In the genomic region with DNA sequence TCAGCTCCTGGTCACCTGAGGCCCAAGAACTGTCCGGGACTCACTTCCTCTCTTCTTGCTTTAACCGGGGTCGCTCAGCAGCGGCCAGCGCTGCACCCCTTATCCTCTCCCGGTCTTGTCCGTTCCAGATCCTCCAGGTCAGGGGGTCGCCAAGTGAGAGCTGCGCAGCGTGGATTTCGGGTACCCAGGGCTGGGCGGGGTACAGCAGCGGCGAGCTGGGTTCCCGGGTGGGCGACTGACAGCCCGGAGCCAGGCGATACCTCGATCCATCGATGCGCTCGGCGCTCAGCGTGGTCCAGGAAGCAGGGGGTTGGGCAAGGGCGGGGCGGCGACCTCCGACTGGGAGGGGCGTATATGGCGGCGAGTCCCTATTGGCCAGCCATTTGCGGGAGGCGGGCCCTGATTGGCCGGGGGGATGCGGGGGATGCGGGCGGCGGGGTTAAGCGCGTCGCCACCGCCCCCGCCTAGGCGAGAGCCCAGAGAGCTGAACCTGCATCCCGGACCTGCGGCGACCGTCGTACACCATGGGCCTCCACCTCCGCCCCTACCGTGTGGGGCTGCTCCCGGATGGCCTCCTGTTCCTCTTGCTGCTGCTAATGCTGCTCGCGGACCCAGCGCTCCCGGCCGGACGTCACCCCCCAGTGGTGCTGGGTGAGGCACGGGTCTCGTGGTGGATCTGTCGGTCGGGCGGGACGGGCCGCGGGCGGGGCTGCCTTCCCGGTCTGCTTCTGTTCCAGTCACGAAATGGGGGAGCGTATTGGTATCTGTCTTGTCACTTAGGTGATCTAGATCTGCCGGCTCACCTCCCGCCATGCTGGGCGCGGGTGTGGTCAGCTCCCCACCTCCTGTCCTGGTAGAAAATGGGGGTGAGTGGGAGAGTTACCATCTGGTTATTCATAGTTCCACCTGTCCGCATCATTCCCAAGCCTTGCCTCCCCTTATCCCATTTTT, we compare ENCODE assay signal across 1 cellular context.
TF ChIP-seq lines count a peak whose summit lies in the region.

A gene with protein sequence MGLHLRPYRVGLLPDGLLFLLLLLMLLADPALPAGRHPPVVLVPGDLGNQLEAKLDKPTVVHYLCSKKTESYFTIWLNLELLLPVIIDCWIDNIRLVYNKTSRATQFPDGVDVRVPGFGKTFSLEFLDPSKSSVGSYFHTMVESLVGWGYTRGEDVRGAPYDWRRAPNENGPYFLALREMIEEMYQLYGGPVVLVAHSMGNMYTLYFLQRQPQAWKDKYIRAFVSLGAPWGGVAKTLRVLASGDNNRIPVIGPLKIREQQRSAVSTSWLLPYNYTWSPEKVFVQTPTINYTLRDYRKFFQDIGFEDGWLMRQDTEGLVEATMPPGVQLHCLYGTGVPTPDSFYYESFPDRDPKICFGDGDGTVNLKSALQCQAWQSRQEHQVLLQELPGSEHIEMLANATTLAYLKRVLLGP (plus strand): TSS at position 471 of the 951 bp plus-strand sequence. CDS start 54 bp downstream, at position 525.

TF ChIP-seq in HepG2, 621 proteins besides CTCF, POLR2A, EP300 and RAD21 (continued from another document and continues in another):
- TF ChIP-seq, protein P1, sequence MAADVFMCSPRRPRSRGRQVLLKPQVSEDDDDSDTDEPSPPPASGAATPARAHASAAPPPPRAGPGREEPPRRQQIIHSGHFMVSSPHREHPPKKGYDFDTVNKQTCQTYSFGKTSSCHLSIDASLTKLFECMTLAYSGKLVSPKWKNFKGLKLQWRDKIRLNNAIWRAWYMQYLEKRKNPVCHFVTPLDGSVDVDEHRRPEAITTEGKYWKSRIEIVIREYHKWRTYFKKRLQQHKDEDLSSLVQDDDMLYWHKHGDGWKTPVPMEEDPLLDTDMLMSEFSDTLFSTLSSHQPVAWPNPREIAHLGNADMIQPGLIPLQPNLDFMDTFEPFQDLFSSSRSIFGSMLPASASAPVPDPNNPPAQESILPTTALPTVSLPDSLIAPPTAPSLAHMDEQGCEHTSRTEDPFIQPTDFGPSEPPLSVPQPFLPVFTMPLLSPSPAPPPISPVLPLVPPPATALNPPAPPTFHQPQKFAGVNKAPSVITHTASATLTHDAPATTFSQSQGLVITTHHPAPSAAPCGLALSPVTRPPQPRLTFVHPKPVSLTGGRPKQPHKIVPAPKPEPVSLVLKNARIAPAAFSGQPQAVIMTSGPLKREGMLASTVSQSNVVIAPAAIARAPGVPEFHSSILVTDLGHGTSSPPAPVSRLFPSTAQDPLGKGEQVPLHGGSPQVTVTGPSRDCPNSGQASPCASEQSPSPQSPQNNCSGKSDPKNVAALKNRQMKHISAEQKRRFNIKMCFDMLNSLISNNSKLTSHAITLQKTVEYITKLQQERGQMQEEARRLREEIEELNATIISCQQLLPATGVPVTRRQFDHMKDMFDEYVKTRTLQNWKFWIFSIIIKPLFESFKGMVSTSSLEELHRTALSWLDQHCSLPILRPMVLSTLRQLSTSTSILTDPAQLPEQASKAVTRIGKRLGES (CRISPR knock-in tag; IDR thresholded peaks at IDR 0.05; ENCODE audit: borderline replicate concordance) = no peak
- TF ChIP-seq STAT5B (CRISPR knock-in tag; IDR thresholded peaks at IDR 0.05) (no peak), ATF7 (IDR thresholded peaks at IDR 0.05) (no peak), ATF7 (CRISPR knock-in tag; IDR thresholded peaks at IDR 0.05) (0 out of 2 replicates have a peak, but pooled peaks have one; percentile 48), JUN (CRISPR knock-in tag; IDR thresholded peaks at IDR 0.05) (no peak; the same call in 1 of the 2 replicates), HOXA5 (CRISPR knock-in tag; IDR thresholded peaks at IDR 0.05) (peak; percentile 83; the same call in 1 of the 2 replicates), RAD51 (IDR thresholded peaks at IDR 0.05; ENCODE audit: borderline replicate concordance) (no peak), ZNF878 (CRISPR knock-in tag; IDR thresholded peaks at IDR 0.05) (no peak), ZNF546 (CRISPR knock-in tag; conservative IDR thresholded peaks at IDR 0.05) (peak; percentile 74; the same call in 1 of the 2 replicates), ZNF883 (CRISPR knock-in tag; IDR thresholded peaks at IDR 0.05; ENCODE audit: not compliant biosample characterization) (peak; percentile 65), DR1 (CRISPR knock-in tag; IDR thresholded peaks at IDR 0.05) (peak; percentile 62), ZNF264 (CRISPR knock-in tag; IDR thresholded peaks at IDR 0.05) (peak; percentile 76; the same call in 1 of the 2 replicates), CC2D1A (CRISPR knock-in tag; IDR thresholded peaks at IDR 0.05) (no peak), ZNF10 (CRISPR knock-in tag; IDR thresholded peaks at IDR 0.05; ENCODE audit: borderline replicate concordance, low read depth) (no peak), IRX3 (CRISPR knock-in tag; IDR thresholded peaks at IDR 0.05; ENCODE audit: borderline replicate concordance, low read depth) (peak; percentile 33; the same call in 1 of the 2 replicates), AGO1 (IDR thresholded peaks at IDR 0.05; ENCODE audit: low read depth, low read length, poor library complexity, severe bottlenecking) (peak; percentile 92), RXRB (CRISPR knock-in tag; IDR thresholded peaks at IDR 0.05; ENCODE audit: borderline replicate concordance) (peak; percentile 56; the same call in 1 of the 2 replicates), KDM4B (CRISPR knock-in tag; IDR thresholded peaks at IDR 0.05) (no peak), RBM22 (optimal IDR thresholded peaks at IDR 0.05; ENCODE audit: low read length) (no peak), KLF6 (CRISPR knock-in tag; IDR thresholded peaks at IDR 0.05) (peak; percentile 69; the same call in 1 of the 2 replicates), NPAS2 (CRISPR knock-in tag; IDR thresholded peaks at IDR 0.05; ENCODE audit: borderline replicate concordance) (no peak; the same call in 1 of the 2 replicates), ZBTB38 (CRISPR knock-in tag; IDR thresholded peaks at IDR 0.05) (no peak; the same call in 1 of the 2 replicates), CREB1 (IDR thresholded peaks at IDR 0.05) (peak; percentile 76), CREB1 (CRISPR knock-in tag; IDR thresholded peaks at IDR 0.05) (no peak)
- TF ChIP-seq, protein P2, sequence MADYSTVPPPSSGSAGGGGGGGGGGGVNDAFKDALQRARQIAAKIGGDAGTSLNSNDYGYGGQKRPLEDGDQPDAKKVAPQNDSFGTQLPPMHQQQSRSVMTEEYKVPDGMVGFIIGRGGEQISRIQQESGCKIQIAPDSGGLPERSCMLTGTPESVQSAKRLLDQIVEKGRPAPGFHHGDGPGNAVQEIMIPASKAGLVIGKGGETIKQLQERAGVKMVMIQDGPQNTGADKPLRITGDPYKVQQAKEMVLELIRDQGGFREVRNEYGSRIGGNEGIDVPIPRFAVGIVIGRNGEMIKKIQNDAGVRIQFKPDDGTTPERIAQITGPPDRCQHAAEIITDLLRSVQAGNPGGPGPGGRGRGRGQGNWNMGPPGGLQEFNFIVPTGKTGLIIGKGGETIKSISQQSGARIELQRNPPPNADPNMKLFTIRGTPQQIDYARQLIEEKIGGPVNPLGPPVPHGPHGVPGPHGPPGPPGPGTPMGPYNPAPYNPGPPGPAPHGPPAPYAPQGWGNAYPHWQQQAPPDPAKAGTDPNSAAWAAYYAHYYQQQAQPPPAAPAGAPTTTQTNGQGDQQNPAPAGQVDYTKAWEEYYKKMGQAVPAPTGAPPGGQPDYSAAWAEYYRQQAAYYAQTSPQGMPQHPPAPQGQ (CRISPR knock-in tag; IDR thresholded peaks at IDR 0.05; ENCODE audit: borderline replicate concordance) = no peak
- TF ChIP-seq, protein P3, sequence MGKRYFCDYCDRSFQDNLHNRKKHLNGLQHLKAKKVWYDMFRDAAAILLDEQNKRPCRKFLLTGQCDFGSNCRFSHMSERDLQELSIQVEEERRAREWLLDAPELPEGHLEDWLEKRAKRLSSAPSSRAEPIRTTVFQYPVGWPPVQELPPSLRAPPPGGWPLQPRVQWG (CRISPR knock-in tag; IDR thresholded peaks at IDR 0.05; ENCODE audit: borderline replicate concordance, low read depth) = no peak
- TF ChIP-seq, protein P4, sequence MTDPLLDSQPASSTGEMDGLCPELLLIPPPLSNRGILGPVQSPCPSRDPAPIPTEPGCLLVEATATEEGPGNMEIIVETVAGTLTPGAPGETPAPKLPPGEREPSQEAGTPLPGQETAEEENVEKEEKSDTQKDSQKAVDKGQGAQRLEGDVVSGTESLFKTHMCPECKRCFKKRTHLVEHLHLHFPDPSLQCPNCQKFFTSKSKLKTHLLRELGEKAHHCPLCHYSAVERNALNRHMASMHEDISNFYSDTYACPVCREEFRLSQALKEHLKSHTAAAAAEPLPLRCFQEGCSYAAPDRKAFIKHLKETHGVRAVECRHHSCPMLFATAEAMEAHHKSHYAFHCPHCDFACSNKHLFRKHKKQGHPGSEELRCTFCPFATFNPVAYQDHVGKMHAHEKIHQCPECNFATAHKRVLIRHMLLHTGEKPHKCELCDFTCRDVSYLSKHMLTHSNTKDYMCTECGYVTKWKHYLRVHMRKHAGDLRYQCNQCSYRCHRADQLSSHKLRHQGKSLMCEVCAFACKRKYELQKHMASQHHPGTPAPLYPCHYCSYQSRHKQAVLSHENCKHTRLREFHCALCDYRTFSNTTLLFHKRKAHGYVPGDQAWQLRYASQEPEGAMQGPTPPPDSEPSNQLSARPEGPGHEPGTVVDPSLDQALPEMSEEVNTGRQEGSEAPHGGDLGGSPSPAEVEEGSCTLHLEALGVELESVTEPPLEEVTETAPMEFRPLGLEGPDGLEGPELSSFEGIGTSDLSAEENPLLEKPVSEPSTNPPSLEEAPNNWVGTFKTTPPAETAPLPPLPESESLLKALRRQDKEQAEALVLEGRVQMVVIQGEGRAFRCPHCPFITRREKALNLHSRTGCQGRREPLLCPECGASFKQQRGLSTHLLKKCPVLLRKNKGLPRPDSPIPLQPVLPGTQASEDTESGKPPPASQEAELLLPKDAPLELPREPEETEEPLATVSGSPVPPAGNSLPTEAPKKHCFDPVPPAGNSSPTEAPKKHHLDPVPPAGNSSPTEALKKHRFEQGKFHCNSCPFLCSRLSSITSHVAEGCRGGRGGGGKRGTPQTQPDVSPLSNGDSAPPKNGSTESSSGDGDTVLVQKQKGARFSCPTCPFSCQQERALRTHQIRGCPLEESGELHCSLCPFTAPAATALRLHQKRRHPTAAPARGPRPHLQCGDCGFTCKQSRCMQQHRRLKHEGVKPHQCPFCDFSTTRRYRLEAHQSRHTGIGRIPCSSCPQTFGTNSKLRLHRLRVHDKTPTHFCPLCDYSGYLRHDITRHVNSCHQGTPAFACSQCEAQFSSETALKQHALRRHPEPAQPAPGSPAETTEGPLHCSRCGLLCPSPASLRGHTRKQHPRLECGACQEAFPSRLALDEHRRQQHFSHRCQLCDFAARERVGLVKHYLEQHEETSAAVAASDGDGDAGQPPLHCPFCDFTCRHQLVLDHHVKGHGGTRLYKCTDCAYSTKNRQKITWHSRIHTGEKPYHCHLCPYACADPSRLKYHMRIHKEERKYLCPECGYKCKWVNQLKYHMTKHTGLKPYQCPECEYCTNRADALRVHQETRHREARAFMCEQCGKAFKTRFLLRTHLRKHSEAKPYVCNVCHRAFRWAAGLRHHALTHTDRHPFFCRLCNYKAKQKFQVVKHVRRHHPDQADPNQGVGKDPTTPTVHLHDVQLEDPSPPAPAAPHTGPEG (CRISPR knock-in tag; IDR thresholded peaks at IDR 0.05) = peak; percentile 87
- TF ChIP-seq, protein P5, sequence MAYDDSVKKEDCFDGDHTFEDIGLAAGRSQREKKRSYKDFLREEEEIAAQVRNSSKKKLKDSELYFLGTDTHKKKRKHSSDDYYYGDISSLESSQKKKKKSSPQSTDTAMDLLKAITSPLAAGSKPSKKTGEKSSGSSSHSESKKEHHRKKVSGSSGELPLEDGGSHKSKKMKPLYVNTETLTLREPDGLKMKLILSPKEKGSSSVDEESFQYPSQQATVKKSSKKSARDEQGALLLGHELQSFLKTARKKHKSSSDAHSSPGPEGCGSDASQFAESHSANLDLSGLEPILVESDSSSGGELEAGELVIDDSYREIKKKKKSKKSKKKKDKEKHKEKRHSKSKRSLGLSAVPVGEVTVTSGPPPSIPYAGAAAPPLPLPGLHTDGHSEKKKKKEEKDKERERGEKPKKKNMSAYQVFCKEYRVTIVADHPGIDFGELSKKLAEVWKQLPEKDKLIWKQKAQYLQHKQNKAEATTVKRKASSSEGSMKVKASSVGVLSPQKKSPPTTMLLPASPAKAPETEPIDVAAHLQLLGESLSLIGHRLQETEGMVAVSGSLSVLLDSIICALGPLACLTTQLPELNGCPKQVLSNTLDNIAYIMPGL (CRISPR knock-in tag; IDR thresholded peaks at IDR 0.05; ENCODE audit: borderline replicate concordance in 1 of 2, low read depth in 1 of 2) = peak; percentile 62 to 68
- TF ChIP-seq, protein P6, sequence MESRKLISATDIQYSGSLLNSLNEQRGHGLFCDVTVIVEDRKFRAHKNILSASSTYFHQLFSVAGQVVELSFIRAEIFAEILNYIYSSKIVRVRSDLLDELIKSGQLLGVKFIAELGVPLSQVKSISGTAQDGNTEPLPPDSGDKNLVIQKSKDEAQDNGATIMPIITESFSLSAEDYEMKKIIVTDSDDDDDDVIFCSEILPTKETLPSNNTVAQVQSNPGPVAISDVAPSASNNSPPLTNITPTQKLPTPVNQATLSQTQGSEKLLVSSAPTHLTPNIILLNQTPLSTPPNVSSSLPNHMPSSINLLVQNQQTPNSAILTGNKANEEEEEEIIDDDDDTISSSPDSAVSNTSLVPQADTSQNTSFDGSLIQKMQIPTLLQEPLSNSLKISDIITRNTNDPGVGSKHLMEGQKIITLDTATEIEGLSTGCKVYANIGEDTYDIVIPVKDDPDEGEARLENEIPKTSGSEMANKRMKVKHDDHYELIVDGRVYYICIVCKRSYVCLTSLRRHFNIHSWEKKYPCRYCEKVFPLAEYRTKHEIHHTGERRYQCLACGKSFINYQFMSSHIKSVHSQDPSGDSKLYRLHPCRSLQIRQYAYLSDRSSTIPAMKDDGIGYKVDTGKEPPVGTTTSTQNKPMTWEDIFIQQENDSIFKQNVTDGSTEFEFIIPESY (CRISPR knock-in tag; IDR thresholded peaks at IDR 0.05) = 0 out of 2 replicates have a peak, but pooled peaks have one; percentile 2
- TF ChIP-seq, protein P7, sequence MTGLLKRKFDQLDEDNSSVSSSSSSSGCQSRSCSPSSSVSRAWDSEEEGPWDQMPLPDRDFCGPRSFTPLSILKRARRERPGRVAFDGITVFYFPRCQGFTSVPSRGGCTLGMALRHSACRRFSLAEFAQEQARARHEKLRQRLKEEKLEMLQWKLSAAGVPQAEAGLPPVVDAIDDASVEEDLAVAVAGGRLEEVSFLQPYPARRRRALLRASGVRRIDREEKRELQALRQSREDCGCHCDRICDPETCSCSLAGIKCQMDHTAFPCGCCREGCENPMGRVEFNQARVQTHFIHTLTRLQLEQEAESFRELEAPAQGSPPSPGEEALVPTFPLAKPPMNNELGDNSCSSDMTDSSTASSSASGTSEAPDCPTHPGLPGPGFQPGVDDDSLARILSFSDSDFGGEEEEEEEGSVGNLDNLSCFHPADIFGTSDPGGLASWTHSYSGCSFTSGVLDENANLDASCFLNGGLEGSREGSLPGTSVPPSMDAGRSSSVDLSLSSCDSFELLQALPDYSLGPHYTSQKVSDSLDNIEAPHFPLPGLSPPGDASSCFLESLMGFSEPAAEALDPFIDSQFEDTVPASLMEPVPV (CRISPR knock-in tag; IDR thresholded peaks at IDR 0.05) = 0 out of 2 replicates have a peak, but pooled peaks have one; percentile 64
- TF ChIP-seq, protein P8, sequence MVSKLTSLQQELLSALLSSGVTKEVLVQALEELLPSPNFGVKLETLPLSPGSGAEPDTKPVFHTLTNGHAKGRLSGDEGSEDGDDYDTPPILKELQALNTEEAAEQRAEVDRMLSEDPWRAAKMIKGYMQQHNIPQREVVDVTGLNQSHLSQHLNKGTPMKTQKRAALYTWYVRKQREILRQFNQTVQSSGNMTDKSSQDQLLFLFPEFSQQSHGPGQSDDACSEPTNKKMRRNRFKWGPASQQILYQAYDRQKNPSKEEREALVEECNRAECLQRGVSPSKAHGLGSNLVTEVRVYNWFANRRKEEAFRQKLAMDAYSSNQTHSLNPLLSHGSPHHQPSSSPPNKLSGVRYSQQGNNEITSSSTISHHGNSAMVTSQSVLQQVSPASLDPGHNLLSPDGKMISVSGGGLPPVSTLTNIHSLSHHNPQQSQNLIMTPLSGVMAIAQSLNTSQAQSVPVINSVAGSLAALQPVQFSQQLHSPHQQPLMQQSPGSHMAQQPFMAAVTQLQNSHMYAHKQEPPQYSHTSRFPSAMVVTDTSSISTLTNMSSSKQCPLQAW (CRISPR knock-in tag; IDR thresholded peaks at IDR 0.05) = peak; percentile 87
